Comparison of ENCODE assay signal across 26 cellular contexts in genomic region chr3:89795506-89795905, GRCh38.
DNase-seq lines count a peak whose midpoint lies in the region; ATAC-seq and TF ChIP-seq lines count a peak whose summit lies in the region.
"Had no signal": no experiment of that assay in that cellular context is flagged by ENCODE, and none has a peak within 500 bp of the region (broad histone marks: within the 10 kb centered on the region; RNA-seq: fewer than 3 reads in every experiment).

No MANE protein-coding gene starts in this region.

- no peaks in the 10 kb centered on the region for H3K27me3 Mint-ChIP-seq in activated CD4-positive, alpha-beta T cell treated with anti-CD3 and anti-CD28 coated beads, Interleukin-2, amount 10 ng/mL, durations not matched to agents 7 days and 5 days
- H3K27me3 Mint-ChIP-seq: B cell; CD8-positive, alpha-beta memory T cell had no signal

- H3K9ac ChIP-seq in OCI-LY3 (ENCODE audit: low read length) = no peak overlapping the region

- no peaks in the 10 kb centered on the region for H3K9me3 ChIP-seq in OCI-LY3 (ENCODE audit: insufficient read depth, low read length)
- H3K9me3 ChIP-seq: MG63, Peyer's patch had no signal

- no peak overlapping the region for H3K27ac ChIP-seq in OCI-LY3 (ENCODE audit: low read length)
- H3K27ac ChIP-seq: 22Rv1, C4-2B, Peyer's patch had no signal

- no peak overlapping the region for H3K27ac Mint-ChIP-seq in activated CD4-positive, alpha-beta T cell treated with anti-CD3 and anti-CD28 coated beads, Interleukin-2, amount 10 ng/mL, durations not matched to agents 7 days and 5 days
- H3K27ac Mint-ChIP-seq: B cell; CD8-positive, alpha-beta memory T cell; T-helper 1 cell treated with Interleukin-12 subunit alpha and Interleukin-12 subunit beta and Interleukin-4 antibody, amounts not matched to agents 30 μg/mL and 1 μg/mL, for 36 hours had no signal

- H4K20me1 ChIP-seq in OCI-LY3 (ENCODE audit: insufficient read depth, low read length) = no peaks in the 10 kb centered on the region

- CTCF ChIA-PET in activated CD4-positive, alpha-beta T cell treated with anti-CD3 and anti-CD28 coated beads, Interleukin-2, amount 10 ng/mL, durations not matched to agents 7 days and 5 days (lab: Charles Lee) = no interaction called here

- H3K36me3 ChIP-seq in OCI-LY3 (replicated peaks; ENCODE audit: low read depth, low read length) = no peaks in the 10 kb centered on the region
- H3K36me3 ChIP-seq: MG63, Peyer's patch had no signal

- no peak overlapping the region for H3K4me3 ChIP-seq in OCI-LY3 (ENCODE audit: low read length)
- H3K4me3 ChIP-seq: MG63, Peyer's patch had no signal

- H3K4me1 ChIP-seq in OCI-LY3 (ENCODE audit: low read length) = no peaks in the 10 kb centered on the region
- H3K4me1 ChIP-seq: Peyer's patch had no signal

- POLR2A ChIA-PET in activated CD4-positive, alpha-beta T cell treated with anti-CD3 and anti-CD28 coated beads, Interleukin-2, amount 10 ng/mL, durations not matched to agents 7 days and 5 days (lab: Charles Lee) = no interaction called here

- H3K4me3 Mint-ChIP-seq in activated CD4-positive, alpha-beta T cell treated with anti-CD3 and anti-CD28 coated beads, Interleukin-2, amount 10 ng/mL, durations not matched to agents 7 days and 5 days = no peak overlapping the region
- H3K4me3 Mint-ChIP-seq: B cell; CD8-positive, alpha-beta memory T cell; T-helper 1 cell treated with Interleukin-12 subunit alpha and Interleukin-12 subunit beta and Interleukin-4 antibody, amounts not matched to agents 30 μg/mL and 1 μg/mL, for 36 hours had no signal

- H3K79me2 ChIP-seq in OCI-LY3 (ENCODE audit: low read length) = no peaks in the 10 kb centered on the region

- no peaks in the 10 kb centered on the region for H3K27me3 ChIP-seq in OCI-LY3 (ENCODE audit: low read depth, low read length)
- H3K27me3 ChIP-seq: MG63, Peyer's patch had no signal

- H3K9me3 Mint-ChIP-seq in activated CD4-positive, alpha-beta T cell treated with anti-CD3 and anti-CD28 coated beads, Interleukin-2, amount 10 ng/mL, durations not matched to agents 7 days and 5 days = peaks cover 9% of the 10 kb centered on the region

- H2AFZ ChIP-seq in OCI-LY3 (ENCODE audit: low read depth, low read length) = peak overlapping the region; percentile 40; the same call in 1 of the 2 replicates

- peak overlapping the region; percentile 4; the same call in 1 of the 2 replicates for H3K4me2 ChIP-seq in OCI-LY3 (ENCODE audit: low read length)

- no peaks in the 10 kb centered on the region for H3K36me3 Mint-ChIP-seq in activated CD4-positive, alpha-beta T cell treated with anti-CD3 and anti-CD28 coated beads, Interleukin-2, amount 10 ng/mL, durations not matched to agents 7 days and 5 days (ENCODE audit: low read depth)
- H3K36me3 Mint-ChIP-seq: CD8-positive, alpha-beta memory T cell had no signal

- H3K4me1 Mint-ChIP-seq in activated CD4-positive, alpha-beta T cell treated with anti-CD3 and anti-CD28 coated beads, Interleukin-2, amount 10 ng/mL, durations not matched to agents 7 days and 5 days = no peaks in the 10 kb centered on the region
- H3K4me1 Mint-ChIP-seq: B cell; CD8-positive, alpha-beta memory T cell had no signal

- ATAC-seq in GM18909 (IDR thresholded peaks at IDR 0.05; ENCODE audit: poor library complexity, unreplicated experiment) (no peak), HG03108 (IDR thresholded peaks at IDR 0.05; ENCODE audit: unreplicated experiment) (no peak)

- DNase-seq in NCI-H2081 (lab: John Stamatoyannopoulos, UW) (peak; percentile 19 to 79), NCI-H2081 treated with DMSO at 0.1 percent for 48 hours (lab: John Stamatoyannopoulos, UW) (no peak), NCI-H69 (lab: John Stamatoyannopoulos, UW) (peak; percentile 55), KG1 (lab: John Stamatoyannopoulos, UW) (no peak)
- DNase-seq in activated CD4-positive, alpha-beta T cell treated with anti-CD3 and anti-CD28 coated beads, Interleukin-2, amount 10 ng/mL, durations not matched to agents 7 days and 5 days = no peak
- DNase-seq: Calu3; CD8-positive, alpha-beta memory T cell; DMS79 treated with DMSO at 0.1 percent for 48 hours; GF-D8; H7; KBM-7; MG63; NCI-H1436; NCI-H2029; NCI-H2227 treated with DMSO at 0.1 percent for 48 hours; NCI-H510A treated with DMSO at 0.1 percent for 48 hours; OCI-M1; Peyer's patch; SHP77 treated with DMSO at 0.1 percent for 48 hours had no signal

- no peak for TF ChIP-seq CTCF in OCI-LY3 (IDR thresholded peaks at IDR 0.05; ENCODE audit: low read depth, low read length)

Comparison
In these comparisons a context has a peak if more than half of its experiments do, and no peak if none do; other contexts are left out.
1. DNase-seq: peak in NCI-H2081 (2 of 2) and NCI-H69 (single experiment); none in NCI-H2081 treated with DMSO at 0.1 percent for 48 hours (single experiment), activated CD4-positive, alpha-beta T cell treated with anti-CD3 and anti-CD28 coated beads, Interleukin-2, amount 10 ng/mL, durations not matched to agents 7 days and 5 days (single experiment) and KG1 (single experiment).